2 cellular contexts compared by ENCODE assay signal in genomic region chr4:3898928-3899327, GRCh38.
DNase-seq lines count a peak whose midpoint lies in the region; ATAC-seq, FAIRE-seq and TF ChIP-seq lines count a peak whose summit lies in the region.
"Not testable (repeated sequence)": the region's sequence is repeated elsewhere in the genome, so short reads cannot be mapped to it uniquely, and the experiment has no call there.

No MANE protein-coding gene starts in this region.

- POLR2A ChIA-PET in IMR-90 (lab: Charles Lee; ENCODE audit: unreplicated experiment); HepG2 (lab: Yijun Ruan, JAX): not testable (repeated sequence)

- H3K9me3 ChIP-seq in IMR-90 (ENCODE audit: control insufficient read depth, insufficient read depth, low read length); HepG2 (ENCODE audit: low read length): not testable (repeated sequence)

- not testable (repeated sequence) for H3K9ac ChIP-seq in IMR-90 (ENCODE audit: low read depth, low read length); HepG2 (ENCODE audit: insufficient read depth, low read depth, low read length)

- not testable (repeated sequence) for H3K56ac ChIP-seq in IMR-90 (ENCODE audit: extremely low read depth, insufficient read depth, low read length)

- H2AK9ac ChIP-seq in IMR-90 (replicated peaks; ENCODE audit: low read depth, low read length, poor library complexity), result not testable (repeated sequence)

- H4K5ac ChIP-seq in IMR-90 (ENCODE audit: low read depth, low read length), result not testable (repeated sequence)

- CTCF ChIA-PET in IMR-90 (lab: Yijun Ruan, JAX); HepG2 (lab: Yijun Ruan, JAX; ENCODE audit: low intra/inter-chr PET ratio, low total read pairs): not testable (repeated sequence)

- H3K79me1 ChIP-seq in IMR-90 (ENCODE audit: low read depth in 1 of 2, low read length in 2 of 2), result not testable (repeated sequence)

- not testable (repeated sequence) for H4K8ac ChIP-seq in IMR-90 (ENCODE audit: low read depth in 2 of 2, low read length in 2 of 2)

- in situ Hi-C loops in IMR-90 (cut with MboI; ENCODE audit: low sequenced_read_pairs), result loop anchor here (10.0 kb wide), 1 partner anchor 46 kb away; no protein-coding TSS in a partner anchor
- in situ Hi-C loops in HepG2 (cut with HindIII; ENCODE audit: extremely low pct_ligation_motif_present, low pct_unique_long_range_greater_than_20kb), result not testable (repeated sequence)

- not testable (repeated sequence) for H3K4ac ChIP-seq in IMR-90 (ENCODE audit: low read depth, low read length)

- H2BK15ac ChIP-seq in IMR-90 (ENCODE audit: low read depth, low read length), result not testable (repeated sequence)

- TF ChIP-seq RAD21 in IMR-90 (IDR thresholded peaks at IDR 0.05; ENCODE audit: low read length); HepG2 (CRISPR knock-in tag; IDR thresholded peaks at IDR 0.05): not testable (repeated sequence)

- not testable (repeated sequence) for ATAC-seq in IMR-90 (ENCODE audit: low read depth); HepG2

- not testable (repeated sequence) for H3K23ac ChIP-seq in IMR-90 (ENCODE audit: low read depth, low read length)

- not testable (repeated sequence) for H3K9me1 ChIP-seq in IMR-90 (ENCODE audit: insufficient read depth, low read length)

- not testable (repeated sequence) for H3K4me2 ChIP-seq in IMR-90 (ENCODE audit: low read depth, low read length); HepG2 (ENCODE audit: low read depth, low read length)

- H3K36me3 ChIP-seq in IMR-90 (ENCODE audit: control insufficient read depth, insufficient read depth, low read length); HepG2 (replicated peaks in 1 of 2; ENCODE audit: control insufficient read depth in 1 of 2, insufficient read depth in 2 of 2, low read length in 2 of 2): not testable (repeated sequence)

- not testable (repeated sequence) for H2BK20ac ChIP-seq in IMR-90 (ENCODE audit: low read depth, low read length)

- H3K27ac ChIP-seq in IMR-90 (ENCODE audit: insufficient read depth, low read length); HepG2 (ENCODE audit: extremely low read length, insufficient read depth, low read length): not testable (repeated sequence)

- not testable (repeated sequence) for TF ChIP-seq CTCF in IMR-90 (conservative IDR thresholded peaks at IDR 0.05; ENCODE audit: low read depth, low read length); HepG2 (CRISPR knock-in tag; IDR thresholded peaks at IDR 0.05)

- dilution Hi-C loops in IMR-90 (cut with HindIII; ENCODE audit: low sequenced_read_pairs, unreplicated experiment), result not testable (repeated sequence)

- H2BK5ac ChIP-seq in IMR-90 (ENCODE audit: low read depth, low read length, poor library complexity, severe bottlenecking), result not testable (repeated sequence)

- H3K27me3 ChIP-seq in IMR-90 (ENCODE audit: control insufficient read depth, insufficient read depth, low read length); HepG2 (ENCODE audit: control insufficient read depth in 1 of 2, insufficient read depth in 2 of 2, low read length in 2 of 2): not testable (repeated sequence)

- H2AFZ ChIP-seq in IMR-90 (replicated peaks; ENCODE audit: low read length, poor library complexity); HepG2 (ENCODE audit: low read length): not testable (repeated sequence)

- DNase-seq in IMR-90; HepG2 (ENCODE audit: low spot score): not testable (repeated sequence)

- H3K4me3 ChIP-seq in IMR-90 (ENCODE audit: insufficient read depth, low read depth, low read length); HepG2 (replicated peaks in 1 of 3; ENCODE audit: insufficient read depth in 1 of 3, low read depth in 2 of 3, low read length in 3 of 3): not testable (repeated sequence)

- H3K4me1 ChIP-seq in IMR-90 (ENCODE audit: control insufficient read depth, insufficient read depth, low read length), result not testable (repeated sequence)
- H3K4me1 ChIP-seq in HepG2 (ENCODE audit: insufficient read depth, low read length), result peaks cover 15% of the 10 kb centered on the region

- not testable (repeated sequence) for H4K91ac ChIP-seq in IMR-90 (ENCODE audit: insufficient read depth, low read depth, low read length)

- TF ChIP-seq POLR2A in IMR-90 (IDR thresholded peaks at IDR 0.05; ENCODE audit: low read depth, low read length); HepG2 (IDR thresholded peaks at IDR 0.05; ENCODE audit: insufficient read depth in 1 of 2, low read depth in 2 of 2, low read length in 2 of 2): not testable (repeated sequence)

- H2AK5ac ChIP-seq in IMR-90 (ENCODE audit: low read depth, low read length), result not testable (repeated sequence)

- WGBS in IMR-90 (ENCODE audit: extremely low coverage in 2 of 2, insufficient read length in 1 of 2), 2 experiments, result 83% methylated on average over 1 of the region's 10 CpGs; no CpG with 5 or more reads in 1 of the 2 experiments
- 35% methylated on average over 10 of the region's 10 CpGs for WGBS in HepG2 (ENCODE audit: low lambda C conversion rate)

- not testable (repeated sequence) for H4K20me1 ChIP-seq in IMR-90 (ENCODE audit: insufficient read depth, low read length); HepG2 (ENCODE audit: insufficient read depth, low read length)

- H3K18ac ChIP-seq in IMR-90 (ENCODE audit: low read depth, low read length), result not testable (repeated sequence)

- intact Hi-C loops in IMR-90 (cut with micrococcal nuclease); HepG2 (cut with micrococcal nuclease; ENCODE audit: unreplicated experiment): not testable (repeated sequence)

- BruUV-seq in IMR-90 (replicated peaks; lab: Mats Ljungman, UMichigan); HepG2 (replicated peaks; lab: Mats Ljungman, UMichigan): not testable (repeated sequence)

- not testable (repeated sequence) for H3K14ac ChIP-seq in IMR-90 (replicated peaks; ENCODE audit: low read depth, low read length)

- not testable (repeated sequence) for H3K79me2 ChIP-seq in HepG2 (ENCODE audit: insufficient read depth, low read length)

- FAIRE-seq in HepG2 (lab: Jason Lieb, UNC), result not testable (repeated sequence)

- not testable (repeated sequence) for TF ChIP-seq EP300 in HepG2 (IDR thresholded peaks at IDR 0.05; ENCODE audit: low read depth in 2 of 2, low read length in 2 of 2); HepG2 (CRISPR knock-in tag; IDR thresholded peaks at IDR 0.05; ENCODE audit: borderline replicate concordance)

- H2BK120ac ChIP-seq in IMR-90 (ENCODE audit: low read depth, low read length), result not testable (repeated sequence)

TF ChIP-seq in IMR-90, 13 proteins besides CTCF, POLR2A, EP300 and RAD21:
- TF ChIP-seq CEBPB (IDR thresholded peaks at IDR 0.05; ENCODE audit: low read depth, low read length), result peak; percentile 53

TF ChIP-seq in HepG2, 621 proteins besides CTCF, POLR2A, EP300 and RAD21:
- TF ChIP-seq CEBPB (IDR thresholded peaks at IDR 0.05; ENCODE audit: borderline replicate concordance, low read depth, low read length), result peak; percentile 56; the same call in 1 of the 2 replicates
TF ChIP-seq in HepG2: peak in this region for 1; not testable (repeated sequence) for 620.
